2 cellular contexts compared by ENCODE assay signal in the genomic region with DNA sequence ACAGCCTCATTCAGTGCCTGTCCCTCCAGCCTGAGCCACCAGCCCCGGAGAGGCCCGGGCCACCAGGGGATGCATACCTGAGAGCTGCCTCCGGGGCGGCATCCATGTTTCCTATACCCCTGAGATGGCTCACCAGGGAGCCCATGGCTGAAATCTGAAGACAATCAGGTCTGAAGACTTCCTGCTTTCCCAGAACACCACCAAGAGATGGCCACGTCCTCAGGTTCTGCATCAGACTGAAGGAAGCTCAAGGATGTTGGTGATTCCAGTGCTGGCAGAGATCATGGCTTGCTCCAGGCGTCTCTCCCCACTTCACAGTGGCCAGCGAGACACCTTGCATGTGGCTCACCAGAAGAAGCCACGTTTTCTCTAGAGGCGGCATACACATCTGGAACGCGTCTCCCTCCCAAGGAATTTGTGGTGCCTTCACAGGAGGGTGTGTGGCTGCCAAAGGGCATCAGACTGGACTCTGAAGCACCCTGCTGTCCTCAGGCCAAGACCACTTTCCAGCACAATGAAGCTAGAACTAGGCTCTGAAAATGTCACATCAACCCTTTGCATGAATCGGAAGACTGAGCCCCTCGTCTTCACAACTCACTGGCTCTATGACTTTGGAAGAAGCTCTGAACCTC.
A peak's percentile ranks its signal among the peaks of the same experiment; 100 is the strongest.
TF ChIP-seq lines count a peak whose summit lies in the region.

No MANE protein-coding gene starts in this region.

TF ChIP-seq in A549, 52 proteins besides CTCF, POLR2A, EP300 and RAD21:
- TF ChIP-seq, protein P1, sequence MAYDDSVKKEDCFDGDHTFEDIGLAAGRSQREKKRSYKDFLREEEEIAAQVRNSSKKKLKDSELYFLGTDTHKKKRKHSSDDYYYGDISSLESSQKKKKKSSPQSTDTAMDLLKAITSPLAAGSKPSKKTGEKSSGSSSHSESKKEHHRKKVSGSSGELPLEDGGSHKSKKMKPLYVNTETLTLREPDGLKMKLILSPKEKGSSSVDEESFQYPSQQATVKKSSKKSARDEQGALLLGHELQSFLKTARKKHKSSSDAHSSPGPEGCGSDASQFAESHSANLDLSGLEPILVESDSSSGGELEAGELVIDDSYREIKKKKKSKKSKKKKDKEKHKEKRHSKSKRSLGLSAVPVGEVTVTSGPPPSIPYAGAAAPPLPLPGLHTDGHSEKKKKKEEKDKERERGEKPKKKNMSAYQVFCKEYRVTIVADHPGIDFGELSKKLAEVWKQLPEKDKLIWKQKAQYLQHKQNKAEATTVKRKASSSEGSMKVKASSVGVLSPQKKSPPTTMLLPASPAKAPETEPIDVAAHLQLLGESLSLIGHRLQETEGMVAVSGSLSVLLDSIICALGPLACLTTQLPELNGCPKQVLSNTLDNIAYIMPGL (CRISPR knock-in tag; IDR thresholded peaks at IDR 0.05; ENCODE audit: borderline replicate concordance): no peak
- TF ChIP-seq ZSCAN20 (CRISPR knock-in tag; IDR thresholded peaks at IDR 0.05) (no peak), EHMT2 (IDR thresholded peaks at IDR 0.05; ENCODE audit: low read depth) (no peak), HDAC2 (IDR thresholded peaks at IDR 0.05) (no peak), ZFP36 (IDR thresholded peaks at IDR 0.05; ENCODE audit: borderline replicate concordance, partially characterized antibody) (no peak), CBX2 (IDR thresholded peaks at IDR 0.05; ENCODE audit: borderline replicate concordance, low read depth) (no peak), ESRRA (IDR thresholded peaks at IDR 0.05; ENCODE audit: borderline replicate concordance, low read length) (no peak), PHF8 (IDR thresholded peaks at IDR 0.05; ENCODE audit: borderline replicate concordance, low read depth) (no peak), MYC (IDR thresholded peaks at IDR 0.05; ENCODE audit: borderline replicate concordance, low read length) (no peak), GATA3 (IDR thresholded peaks at IDR 0.05; ENCODE audit: borderline replicate concordance) (no peak), EHF (CRISPR knock-in tag; IDR thresholded peaks at IDR 0.05) (no peak), TFCP2L1 (CRISPR knock-in tag; IDR thresholded peaks at IDR 0.05) (no peak), FOSL2 (IDR thresholded peaks at IDR 0.05) (no peak), FOSL2 (CRISPR knock-in tag; IDR thresholded peaks at IDR 0.05) (no peak)
- TF ChIP-seq, protein P2, sequence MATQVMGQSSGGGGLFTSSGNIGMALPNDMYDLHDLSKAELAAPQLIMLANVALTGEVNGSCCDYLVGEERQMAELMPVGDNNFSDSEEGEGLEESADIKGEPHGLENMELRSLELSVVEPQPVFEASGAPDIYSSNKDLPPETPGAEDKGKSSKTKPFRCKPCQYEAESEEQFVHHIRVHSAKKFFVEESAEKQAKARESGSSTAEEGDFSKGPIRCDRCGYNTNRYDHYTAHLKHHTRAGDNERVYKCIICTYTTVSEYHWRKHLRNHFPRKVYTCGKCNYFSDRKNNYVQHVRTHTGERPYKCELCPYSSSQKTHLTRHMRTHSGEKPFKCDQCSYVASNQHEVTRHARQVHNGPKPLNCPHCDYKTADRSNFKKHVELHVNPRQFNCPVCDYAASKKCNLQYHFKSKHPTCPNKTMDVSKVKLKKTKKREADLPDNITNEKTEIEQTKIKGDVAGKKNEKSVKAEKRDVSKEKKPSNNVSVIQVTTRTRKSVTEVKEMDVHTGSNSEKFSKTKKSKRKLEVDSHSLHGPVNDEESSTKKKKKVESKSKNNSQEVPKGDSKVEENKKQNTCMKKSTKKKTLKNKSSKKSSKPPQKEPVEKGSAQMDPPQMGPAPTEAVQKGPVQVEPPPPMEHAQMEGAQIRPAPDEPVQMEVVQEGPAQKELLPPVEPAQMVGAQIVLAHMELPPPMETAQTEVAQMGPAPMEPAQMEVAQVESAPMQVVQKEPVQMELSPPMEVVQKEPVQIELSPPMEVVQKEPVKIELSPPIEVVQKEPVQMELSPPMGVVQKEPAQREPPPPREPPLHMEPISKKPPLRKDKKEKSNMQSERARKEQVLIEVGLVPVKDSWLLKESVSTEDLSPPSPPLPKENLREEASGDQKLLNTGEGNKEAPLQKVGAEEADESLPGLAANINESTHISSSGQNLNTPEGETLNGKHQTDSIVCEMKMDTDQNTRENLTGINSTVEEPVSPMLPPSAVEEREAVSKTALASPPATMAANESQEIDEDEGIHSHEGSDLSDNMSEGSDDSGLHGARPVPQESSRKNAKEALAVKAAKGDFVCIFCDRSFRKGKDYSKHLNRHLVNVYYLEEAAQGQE (IDR thresholded peaks at IDR 0.05): no peak
- TF ChIP-seq, protein P3, sequence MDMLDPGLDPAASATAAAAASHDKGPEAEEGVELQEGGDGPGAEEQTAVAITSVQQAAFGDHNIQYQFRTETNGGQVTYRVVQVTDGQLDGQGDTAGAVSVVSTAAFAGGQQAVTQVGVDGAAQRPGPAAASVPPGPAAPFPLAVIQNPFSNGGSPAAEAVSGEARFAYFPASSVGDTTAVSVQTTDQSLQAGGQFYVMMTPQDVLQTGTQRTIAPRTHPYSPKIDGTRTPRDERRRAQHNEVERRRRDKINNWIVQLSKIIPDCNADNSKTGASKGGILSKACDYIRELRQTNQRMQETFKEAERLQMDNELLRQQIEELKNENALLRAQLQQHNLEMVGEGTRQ (IDR thresholded peaks at IDR 0.05): no peak

TF ChIP-seq in K562, 482 proteins besides CTCF, POLR2A, EP300 and RAD21 (continues in another document):
- TF ChIP-seq COPS2 (conservative IDR thresholded peaks at IDR 0.05) (no peak), GATAD2A (IDR thresholded peaks at IDR 0.05) (no peak), ZNF445 (CRISPR knock-in tag; IDR thresholded peaks at IDR 0.05; ENCODE audit: low read depth) (no peak), BRCA1 (IDR thresholded peaks at IDR 0.05) (no peak), BRCA1 (CRISPR knock-in tag; IDR thresholded peaks at IDR 0.05) (peak; percentile 75; the same call in 1 of the 2 replicates), ZNF668 (CRISPR knock-in tag; IDR thresholded peaks at IDR 0.05) (no peak), HIVEP1 (CRISPR knock-in tag; IDR thresholded peaks at IDR 0.05) (0 out of 2 replicates have a peak, but pooled peaks have one; percentile 49), ZNF12 (CRISPR knock-in tag; IDR thresholded peaks at IDR 0.05) (0 out of 2 replicates have a peak, but pooled peaks have one; percentile 81), ZNF217 (CRISPR knock-in tag; IDR thresholded peaks at IDR 0.05) (no peak), RBM17 (IDR thresholded peaks at IDR 0.05; ENCODE audit: borderline replicate concordance, low read depth, low read length) (no peak), NFYB (IDR thresholded peaks at IDR 0.05; ENCODE audit: extremely low read depth, insufficient read length) (no peak)
- TF ChIP-seq, protein P4, sequence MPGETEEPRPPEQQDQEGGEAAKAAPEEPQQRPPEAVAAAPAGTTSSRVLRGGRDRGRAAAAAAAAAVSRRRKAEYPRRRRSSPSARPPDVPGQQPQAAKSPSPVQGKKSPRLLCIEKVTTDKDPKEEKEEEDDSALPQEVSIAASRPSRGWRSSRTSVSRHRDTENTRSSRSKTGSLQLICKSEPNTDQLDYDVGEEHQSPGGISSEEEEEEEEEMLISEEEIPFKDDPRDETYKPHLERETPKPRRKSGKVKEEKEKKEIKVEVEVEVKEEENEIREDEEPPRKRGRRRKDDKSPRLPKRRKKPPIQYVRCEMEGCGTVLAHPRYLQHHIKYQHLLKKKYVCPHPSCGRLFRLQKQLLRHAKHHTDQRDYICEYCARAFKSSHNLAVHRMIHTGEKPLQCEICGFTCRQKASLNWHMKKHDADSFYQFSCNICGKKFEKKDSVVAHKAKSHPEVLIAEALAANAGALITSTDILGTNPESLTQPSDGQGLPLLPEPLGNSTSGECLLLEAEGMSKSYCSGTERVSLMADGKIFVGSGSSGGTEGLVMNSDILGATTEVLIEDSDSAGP (CRISPR knock-in tag; IDR thresholded peaks at IDR 0.05): no peak
- TF ChIP-seq, protein P5, sequence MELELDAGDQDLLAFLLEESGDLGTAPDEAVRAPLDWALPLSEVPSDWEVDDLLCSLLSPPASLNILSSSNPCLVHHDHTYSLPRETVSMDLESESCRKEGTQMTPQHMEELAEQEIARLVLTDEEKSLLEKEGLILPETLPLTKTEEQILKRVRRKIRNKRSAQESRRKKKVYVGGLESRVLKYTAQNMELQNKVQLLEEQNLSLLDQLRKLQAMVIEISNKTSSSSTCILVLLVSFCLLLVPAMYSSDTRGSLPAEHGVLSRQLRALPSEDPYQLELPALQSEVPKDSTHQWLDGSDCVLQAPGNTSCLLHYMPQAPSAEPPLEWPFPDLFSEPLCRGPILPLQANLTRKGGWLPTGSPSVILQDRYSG (tag; conservative IDR thresholded peaks at IDR 0.05; ENCODE audit: low read depth): 0 out of 2 replicates have a peak, but pooled peaks have one; percentile 15
- TF ChIP-seq, protein P6, sequence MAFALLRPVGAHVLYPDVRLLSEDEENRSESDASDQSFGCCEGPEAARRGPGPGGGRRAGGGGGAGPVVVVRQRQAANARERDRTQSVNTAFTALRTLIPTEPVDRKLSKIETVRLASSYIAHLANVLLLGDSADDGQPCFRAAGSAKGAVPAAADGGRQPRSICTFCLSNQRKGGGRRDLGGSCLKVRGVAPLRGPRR (CRISPR knock-in tag; IDR thresholded peaks at IDR 0.05): peak; percentile 86; the same call in 1 of the 2 replicates
- TF ChIP-seq, protein P7, sequence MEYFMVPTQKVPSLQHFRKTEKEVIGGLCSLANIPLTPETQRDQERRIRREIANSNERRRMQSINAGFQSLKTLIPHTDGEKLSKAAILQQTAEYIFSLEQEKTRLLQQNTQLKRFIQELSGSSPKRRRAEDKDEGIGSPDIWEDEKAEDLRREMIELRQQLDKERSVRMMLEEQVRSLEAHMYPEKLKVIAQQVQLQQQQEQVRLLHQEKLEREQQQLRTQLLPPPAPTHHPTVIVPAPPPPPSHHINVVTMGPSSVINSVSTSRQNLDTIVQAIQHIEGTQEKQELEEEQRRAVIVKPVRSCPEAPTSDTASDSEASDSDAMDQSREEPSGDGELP (CRISPR knock-in tag; IDR thresholded peaks at IDR 0.05; ENCODE audit: borderline replicate concordance): no peak
- TF ChIP-seq, protein P8, sequence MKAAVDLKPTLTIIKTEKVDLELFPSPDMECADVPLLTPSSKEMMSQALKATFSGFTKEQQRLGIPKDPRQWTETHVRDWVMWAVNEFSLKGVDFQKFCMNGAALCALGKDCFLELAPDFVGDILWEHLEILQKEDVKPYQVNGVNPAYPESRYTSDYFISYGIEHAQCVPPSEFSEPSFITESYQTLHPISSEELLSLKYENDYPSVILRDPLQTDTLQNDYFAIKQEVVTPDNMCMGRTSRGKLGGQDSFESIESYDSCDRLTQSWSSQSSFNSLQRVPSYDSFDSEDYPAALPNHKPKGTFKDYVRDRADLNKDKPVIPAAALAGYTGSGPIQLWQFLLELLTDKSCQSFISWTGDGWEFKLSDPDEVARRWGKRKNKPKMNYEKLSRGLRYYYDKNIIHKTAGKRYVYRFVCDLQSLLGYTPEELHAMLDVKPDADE (conservative IDR thresholded peaks at IDR 0.05; ENCODE audit: control insufficient read depth, low read depth, low read length): 0 out of 2 replicates have a peak, but pooled peaks have one; percentile 44
- TF ChIP-seq, protein P9, sequence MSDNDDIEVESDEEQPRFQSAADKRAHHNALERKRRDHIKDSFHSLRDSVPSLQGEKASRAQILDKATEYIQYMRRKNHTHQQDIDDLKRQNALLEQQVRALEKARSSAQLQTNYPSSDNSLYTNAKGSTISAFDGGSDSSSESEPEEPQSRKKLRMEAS (CRISPR knock-in tag; IDR thresholded peaks at IDR 0.05): 0 out of 2 replicates have a peak, but pooled peaks have one; percentile 10
- TF ChIP-seq, protein P10, sequence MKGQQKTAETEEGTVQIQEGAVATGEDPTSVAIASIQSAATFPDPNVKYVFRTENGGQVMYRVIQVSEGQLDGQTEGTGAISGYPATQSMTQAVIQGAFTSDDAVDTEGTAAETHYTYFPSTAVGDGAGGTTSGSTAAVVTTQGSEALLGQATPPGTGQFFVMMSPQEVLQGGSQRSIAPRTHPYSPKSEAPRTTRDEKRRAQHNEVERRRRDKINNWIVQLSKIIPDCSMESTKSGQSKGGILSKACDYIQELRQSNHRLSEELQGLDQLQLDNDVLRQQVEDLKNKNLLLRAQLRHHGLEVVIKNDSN (CRISPR knock-in tag; IDR thresholded peaks at IDR 0.05): no peak
- TF ChIP-seq, protein P11, sequence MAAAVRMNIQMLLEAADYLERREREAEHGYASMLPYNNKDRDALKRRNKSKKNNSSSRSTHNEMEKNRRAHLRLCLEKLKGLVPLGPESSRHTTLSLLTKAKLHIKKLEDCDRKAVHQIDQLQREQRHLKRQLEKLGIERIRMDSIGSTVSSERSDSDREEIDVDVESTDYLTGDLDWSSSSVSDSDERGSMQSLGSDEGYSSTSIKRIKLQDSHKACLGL (CRISPR knock-in tag; IDR thresholded peaks at IDR 0.05; ENCODE audit: borderline replicate concordance, poor library complexity, severe bottlenecking): no peak
- TF ChIP-seq, protein P12, sequence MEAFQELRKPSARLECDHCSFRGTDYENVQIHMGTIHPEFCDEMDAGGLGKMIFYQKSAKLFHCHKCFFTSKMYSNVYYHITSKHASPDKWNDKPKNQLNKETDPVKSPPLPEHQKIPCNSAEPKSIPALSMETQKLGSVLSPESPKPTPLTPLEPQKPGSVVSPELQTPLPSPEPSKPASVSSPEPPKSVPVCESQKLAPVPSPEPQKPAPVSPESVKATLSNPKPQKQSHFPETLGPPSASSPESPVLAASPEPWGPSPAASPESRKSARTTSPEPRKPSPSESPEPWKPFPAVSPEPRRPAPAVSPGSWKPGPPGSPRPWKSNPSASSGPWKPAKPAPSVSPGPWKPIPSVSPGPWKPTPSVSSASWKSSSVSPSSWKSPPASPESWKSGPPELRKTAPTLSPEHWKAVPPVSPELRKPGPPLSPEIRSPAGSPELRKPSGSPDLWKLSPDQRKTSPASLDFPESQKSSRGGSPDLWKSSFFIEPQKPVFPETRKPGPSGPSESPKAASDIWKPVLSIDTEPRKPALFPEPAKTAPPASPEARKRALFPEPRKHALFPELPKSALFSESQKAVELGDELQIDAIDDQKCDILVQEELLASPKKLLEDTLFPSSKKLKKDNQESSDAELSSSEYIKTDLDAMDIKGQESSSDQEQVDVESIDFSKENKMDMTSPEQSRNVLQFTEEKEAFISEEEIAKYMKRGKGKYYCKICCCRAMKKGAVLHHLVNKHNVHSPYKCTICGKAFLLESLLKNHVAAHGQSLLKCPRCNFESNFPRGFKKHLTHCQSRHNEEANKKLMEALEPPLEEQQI (IDR thresholded peaks at IDR 0.05): no peak
- TF ChIP-seq, protein P13, sequence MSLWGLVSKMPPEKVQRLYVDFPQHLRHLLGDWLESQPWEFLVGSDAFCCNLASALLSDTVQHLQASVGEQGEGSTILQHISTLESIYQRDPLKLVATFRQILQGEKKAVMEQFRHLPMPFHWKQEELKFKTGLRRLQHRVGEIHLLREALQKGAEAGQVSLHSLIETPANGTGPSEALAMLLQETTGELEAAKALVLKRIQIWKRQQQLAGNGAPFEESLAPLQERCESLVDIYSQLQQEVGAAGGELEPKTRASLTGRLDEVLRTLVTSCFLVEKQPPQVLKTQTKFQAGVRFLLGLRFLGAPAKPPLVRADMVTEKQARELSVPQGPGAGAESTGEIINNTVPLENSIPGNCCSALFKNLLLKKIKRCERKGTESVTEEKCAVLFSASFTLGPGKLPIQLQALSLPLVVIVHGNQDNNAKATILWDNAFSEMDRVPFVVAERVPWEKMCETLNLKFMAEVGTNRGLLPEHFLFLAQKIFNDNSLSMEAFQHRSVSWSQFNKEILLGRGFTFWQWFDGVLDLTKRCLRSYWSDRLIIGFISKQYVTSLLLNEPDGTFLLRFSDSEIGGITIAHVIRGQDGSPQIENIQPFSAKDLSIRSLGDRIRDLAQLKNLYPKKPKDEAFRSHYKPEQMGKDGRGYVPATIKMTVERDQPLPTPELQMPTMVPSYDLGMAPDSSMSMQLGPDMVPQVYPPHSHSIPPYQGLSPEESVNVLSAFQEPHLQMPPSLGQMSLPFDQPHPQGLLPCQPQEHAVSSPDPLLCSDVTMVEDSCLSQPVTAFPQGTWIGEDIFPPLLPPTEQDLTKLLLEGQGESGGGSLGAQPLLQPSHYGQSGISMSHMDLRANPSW (CRISPR knock-in tag; IDR thresholded peaks at IDR 0.05): 0 out of 2 replicates have a peak, but pooled peaks have one; percentile 64
